8 cellular contexts compared by ENCODE assay signal in the genomic region with DNA sequence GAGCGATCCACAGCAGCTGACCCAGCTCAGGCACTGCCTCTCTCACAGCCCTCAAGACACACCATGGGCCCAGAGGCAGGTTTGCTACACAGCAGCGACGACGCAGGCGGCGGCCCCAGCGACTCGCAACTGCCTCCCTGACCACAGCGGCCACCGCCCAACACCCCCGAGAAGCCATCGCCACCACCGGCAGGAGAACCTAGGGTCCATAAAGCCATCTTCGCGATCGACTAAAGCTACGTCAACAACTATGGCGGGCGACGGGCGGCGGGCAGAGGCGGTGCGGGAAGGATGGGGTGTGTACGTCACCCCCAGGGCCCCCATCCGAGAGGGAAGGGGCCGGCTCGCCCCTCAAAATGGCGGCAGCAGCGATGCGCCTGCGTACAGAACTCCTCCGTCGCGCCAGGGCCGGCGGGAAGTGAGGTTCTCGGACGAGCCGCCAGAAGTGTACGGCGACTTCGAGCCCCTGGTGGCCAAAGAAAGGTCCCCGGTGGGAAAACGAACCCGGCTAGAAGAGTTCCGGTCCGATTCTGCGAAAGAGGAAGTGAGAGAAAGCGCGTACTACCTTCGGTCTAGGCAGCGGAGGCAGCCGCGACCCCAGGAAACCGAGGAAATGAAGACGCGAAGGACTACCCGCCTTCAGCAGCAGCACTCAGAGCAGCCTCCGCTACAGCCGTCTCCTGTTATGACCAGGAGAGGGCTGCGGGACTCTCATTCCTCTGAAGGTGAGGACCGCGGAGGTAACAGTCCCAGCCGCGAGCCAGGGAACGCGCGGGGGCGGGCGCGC. TPM values are rescaled to one million over a fixed set of nuclear protein-coding genes. Genes with fewer than 3 reads are reported as not detected.
A peak's percentile ranks its signal among the peaks of the same experiment; 100 is the strongest.
DNase-seq lines count a peak whose midpoint lies in the region; ATAC-seq and TF ChIP-seq lines count a peak whose summit lies in the region.

A gene with protein sequence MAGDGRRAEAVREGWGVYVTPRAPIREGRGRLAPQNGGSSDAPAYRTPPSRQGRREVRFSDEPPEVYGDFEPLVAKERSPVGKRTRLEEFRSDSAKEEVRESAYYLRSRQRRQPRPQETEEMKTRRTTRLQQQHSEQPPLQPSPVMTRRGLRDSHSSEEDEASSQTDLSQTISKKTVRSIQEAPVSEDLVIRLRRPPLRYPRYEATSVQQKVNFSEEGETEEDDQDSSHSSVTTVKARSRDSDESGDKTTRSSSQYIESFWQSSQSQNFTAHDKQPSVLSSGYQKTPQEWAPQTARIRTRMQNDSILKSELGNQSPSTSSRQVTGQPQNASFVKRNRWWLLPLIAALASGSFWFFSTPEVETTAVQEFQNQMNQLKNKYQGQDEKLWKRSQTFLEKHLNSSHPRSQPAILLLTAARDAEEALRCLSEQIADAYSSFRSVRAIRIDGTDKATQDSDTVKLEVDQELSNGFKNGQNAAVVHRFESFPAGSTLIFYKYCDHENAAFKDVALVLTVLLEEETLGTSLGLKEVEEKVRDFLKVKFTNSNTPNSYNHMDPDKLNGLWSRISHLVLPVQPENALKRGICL (plus strand): TSS at position 33 of the 787 bp plus-strand sequence. CDS start 218 bp downstream, at position 251.

- H3K4me3 ChIP-seq in SU-DHL-6 (ENCODE audit: insufficient read depth, low read length, poor library complexity, severe bottlenecking) (peak within 1 kb of the TSS; percentile 85), ovary (peak within 1 kb of the TSS; percentile 65), thyroid gland (replicated peaks in 1 of 3) (peak within 1 kb of the TSS; percentile 24 to 78 (median 76))

- peaks cover 14% of the 10 kb centered on the region for H3K36me3 Mint-ChIP-seq in activated naive CD8-positive, alpha-beta T cell treated with anti-CD3 and anti-CD28 coated beads, Interleukin-2, amount 10 ng/mL, durations not matched to agents 7 days and 5 days

- H3K4me3 Mint-ChIP-seq in activated naive CD8-positive, alpha-beta T cell treated with anti-CD3 and anti-CD28 coated beads, Interleukin-2, amount 10 ng/mL, durations not matched to agents 7 days and 5 days: peak within 1 kb of the TSS; percentile 94

- H3K4me1 Mint-ChIP-seq in activated naive CD8-positive, alpha-beta T cell treated with anti-CD3 and anti-CD28 coated beads, Interleukin-2, amount 10 ng/mL, durations not matched to agents 7 days and 5 days: peaks cover 31% of the 10 kb centered on the region

- WGBS in ovary, 3 donors: 0 to 1% (median 1%) methylated on average over 36 to 72 of the region's 72 CpGs
- WGBS in thyroid gland, 2 donors: 0% methylated on average over 26 to 52 of the region's 72 CpGs

- H3K27ac ChIP-seq in SU-DHL-6 (ENCODE audit: low read depth, low read length) (peak within 1 kb of the TSS; percentile 95), ovary (peak within 1 kb of the TSS; percentile 97), thyroid gland (peak within 1 kb of the TSS; percentile 98 to 100 (median 100))

- H3K9me3 ChIP-seq in SU-DHL-6 (ENCODE audit: insufficient read depth, low read length): no peaks in the 10 kb centered on the region
- no peaks in the 10 kb centered on the region for H3K9me3 ChIP-seq in ovary
- H3K9me3 ChIP-seq in thyroid gland: no peaks in the 10 kb centered on the region

- no peaks in the 10 kb centered on the region for H3K9me2 ChIP-seq in SU-DHL-6 (replicated peaks; ENCODE audit: insufficient read depth, low read length)

- H2AFZ ChIP-seq in SU-DHL-6 (ENCODE audit: low read depth, low read length, severe bottlenecking): peak within 1 kb of the TSS; percentile 86

- no peaks in the 10 kb centered on the region for H4K20me1 ChIP-seq in SU-DHL-6 (ENCODE audit: low read depth, low read length)

- peaks cover 4% of the 10 kb centered on the region for H3K79me2 ChIP-seq in SU-DHL-6 (ENCODE audit: insufficient read depth, low read length)

- ATAC-seq in HG02759 (IDR thresholded peaks at IDR 0.05; ENCODE audit: unreplicated experiment): peak; percentile 78
- peak; percentile 86 for ATAC-seq in activated naive CD8-positive, alpha-beta T cell treated with anti-CD3 and anti-CD28 coated beads, Interleukin-2, amount 10 ng/mL, durations not matched to agents 7 days and 5 days (ENCODE audit: low read depth)

- peaks cover 7% of the 10 kb centered on the region for H3K4me1 ChIP-seq in ovary (ENCODE audit: insufficient read depth)
- peaks cover 0 to 27% of the 10 kb centered on the region in 2 donors for H3K4me1 ChIP-seq in thyroid gland

- no peaks in the 10 kb centered on the region for H3K27me3 ChIP-seq in SU-DHL-6 (ENCODE audit: low read length)
- H3K27me3 ChIP-seq in ovary: no peaks in the 10 kb centered on the region
- no peaks in the 10 kb centered on the region for H3K27me3 ChIP-seq in thyroid gland

- H3K27me3 Mint-ChIP-seq in activated naive CD8-positive, alpha-beta T cell treated with anti-CD3 and anti-CD28 coated beads, Interleukin-2, amount 10 ng/mL, durations not matched to agents 7 days and 5 days: no peaks in the 10 kb centered on the region

- H3K9ac ChIP-seq in SU-DHL-6 (ENCODE audit: low read length): peak within 1 kb of the TSS; percentile 86

- peak; percentile 36 for TF ChIP-seq CTCF in GM12873 (IDR thresholded peaks at IDR 0.05; ENCODE audit: insufficient read depth, low read depth, low read length, missing control alignments)
- TF ChIP-seq CTCF in SU-DHL-6 (IDR thresholded peaks at IDR 0.05; ENCODE audit: insufficient read depth, low read length, poor library complexity, severe bottlenecking): no peak
- TF ChIP-seq CTCF in ovary (IDR thresholded peaks at IDR 0.05): peak; percentile 6 to 84 (median 81)
- TF ChIP-seq CTCF in thyroid gland (IDR thresholded peaks at IDR 0.05): peak; percentile 23 to 68 (median 58)

- H3K4me2 ChIP-seq in SU-DHL-6 (ENCODE audit: low read depth, low read length, poor library complexity, severe bottlenecking): peak within 1 kb of the TSS; percentile 90

- DNase-seq in NCI-H128 (lab: John Stamatoyannopoulos, UW; ENCODE audit: unreplicated experiment): peak; percentile 99
- peak; percentile 94 for DNase-seq in activated naive CD8-positive, alpha-beta T cell treated with anti-CD3 and anti-CD28 coated beads, Interleukin-2, amount 10 ng/mL, durations not matched to agents 7 days and 5 days
- peak; percentile 88 to 99 (median 97) for DNase-seq in head of caudate nucleus
- DNase-seq in ovary: peak; percentile 98
- DNase-seq in thyroid gland: peak; percentile 97 to 98

- intact Hi-C loops in head of caudate nucleus (cut with DNase I): loop anchor here (5.0 to 10.0 kb wide), 2 partner anchors 70 to 292 kb away; a partner anchor contains a TSS
- intact Hi-C loops in ovary (cut with DNase I): loop anchor here in 2 of 4 donors (2.0 to 10.0 kb wide), 3 partner anchors 72 to 270 kb away; a partner anchor contains a TSS
- intact Hi-C loops in thyroid gland (cut with DNase I): loop anchor here (5.0 kb wide), 1 partner anchor 70 kb away; a partner anchor contains a TSS

- peaks cover 16% of the 10 kb centered on the region for H3K36me3 ChIP-seq in SU-DHL-6 (ENCODE audit: low read length)
- H3K36me3 ChIP-seq in ovary: no peaks in the 10 kb centered on the region
- peaks cover 4 to 11% of the 10 kb centered on the region in 2 donors for H3K36me3 ChIP-seq in thyroid gland

- peak; percentile 99 for TF ChIP-seq POLR2A in ovary (IDR thresholded peaks at IDR 0.05)
- peak; percentile 56 to 98 for TF ChIP-seq POLR2A in thyroid gland (IDR thresholded peaks at IDR 0.05)

- H3K27ac Mint-ChIP-seq in activated naive CD8-positive, alpha-beta T cell treated with anti-CD3 and anti-CD28 coated beads, Interleukin-2, amount 10 ng/mL, durations not matched to agents 7 days and 5 days: peak within 1 kb of the TSS; percentile 99

- H3F3A ChIP-seq in SU-DHL-6 (ENCODE audit: insufficient read depth): peaks cover 24% of the 10 kb centered on the region

- POLR2A ChIA-PET in activated naive CD8-positive, alpha-beta T cell treated with anti-CD3 and anti-CD28 coated beads, Interleukin-2, amount 10 ng/mL, durations not matched to agents 7 days and 5 days (lab: Charles Lee): interaction anchor here (0.8 to 4.8 kb wide), 11 partner anchors 10 to 273 kb away, joined by 3 to 86 read pairs (median 4); a partner anchor contains a TSS

- H3K9me3 Mint-ChIP-seq in activated naive CD8-positive, alpha-beta T cell treated with anti-CD3 and anti-CD28 coated beads, Interleukin-2, amount 10 ng/mL, durations not matched to agents 7 days and 5 days: no peaks in the 10 kb centered on the region

- TF ChIP-seq EP300 in ovary (IDR thresholded peaks at IDR 0.05): no peak

RNA-seq across cellular contexts. Expression of the gene that starts here (rescaled TPM):
- 10 to 100 TPM; 68.3 to 73.1 TPM for total RNA-seq in activated naive CD8-positive, alpha-beta T cell treated with anti-CD3 and anti-CD28 coated beads, Interleukin-2, amount 10 ng/mL, durations not matched to agents 7 days and 5 days
- 10 to 100 TPM; 55.4 to 70.9 (median 61.1) TPM for total RNA-seq in ovary
- polyA plus RNA-seq in ovary: 10 to 100 TPM; 46.2 to 93.5 TPM
- 100 to 1,000 TPM in 3 of 4 donors, 10 to 100 TPM in 1; 91.1 to 116 (median 104) TPM for total RNA-seq in thyroid gland

Comparison
In these comparisons a context has a peak if more than half of its experiments do, and no peak if none do; other contexts are left out.
1. Peak in every context shown above with its lines: DNase-seq, ATAC-seq, H3K4me3 ChIP-seq and H3K27ac ChIP-seq.